Comparison of ENCODE assay signal across 18 cellular contexts in the genomic region with DNA sequence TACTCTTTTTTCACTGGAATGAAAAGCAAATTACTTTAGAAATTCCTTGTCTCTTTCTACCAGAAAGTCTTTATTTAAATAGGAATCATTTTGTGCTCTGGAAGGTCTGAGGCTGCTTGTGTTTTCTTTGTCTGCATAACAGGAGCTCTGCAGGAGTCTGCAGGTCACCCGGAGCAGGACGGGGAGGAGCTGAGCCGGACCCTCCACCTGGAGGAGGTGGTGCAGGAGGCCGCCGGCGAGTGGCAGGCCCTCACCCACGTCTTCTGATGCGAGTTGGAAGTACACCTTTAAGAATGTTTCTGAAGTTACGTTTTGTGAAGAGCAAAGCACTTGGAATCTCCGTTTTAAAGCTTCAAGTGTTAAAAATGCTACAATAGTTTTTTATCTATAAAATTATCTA.
DNase-seq lines count a peak whose midpoint lies in the region; ATAC-seq, FAIRE-seq and TF ChIP-seq lines count a peak whose summit lies in the region.
"Had no signal": no experiment of that assay in that cellular context is flagged by ENCODE, and none has a peak within 500 bp of the region (broad histone marks: within the 10 kb centered on the region; RNA-seq: fewer than 3 reads in every experiment).

No MANE protein-coding gene starts in this region.

- peaks cover 6% of the 10 kb centered on the region for H3K79me2 ChIP-seq in parathyroid adenoma

- H3K4me3 ChIP-seq in NT2/D1 (ENCODE audit: insufficient read length, low read depth), result no peak overlapping the region
- H3K4me3 ChIP-seq in iPS-15b (ENCODE audit: low read depth, low read length), result peak overlapping the region; percentile 11
- no peak overlapping the region for H3K4me3 ChIP-seq in parathyroid adenoma (ENCODE audit: low read depth, low read length)
- H3K4me3 ChIP-seq: K562, PC-9, SJSA1 had no signal

- H3K4me2 ChIP-seq in parathyroid adenoma (ENCODE audit: low read length), result no peak overlapping the region
- H3K4me2 ChIP-seq: PC-9 had no signal

- peak overlapping the region; percentile 11; the same call in 1 of the 2 replicates for H3K9ac ChIP-seq in ES-I3 (ENCODE audit: low read depth, low read length)
- H3K9ac ChIP-seq in NT2/D1 (ENCODE audit: insufficient read length, low read depth), result no peak overlapping the region
- peak overlapping the region; percentile 55 for H3K9ac ChIP-seq in iPS-15b (ENCODE audit: low read depth, low read length)
- no peak overlapping the region for H3K9ac ChIP-seq in parathyroid adenoma

- H3K9me3 ChIP-seq in ES-I3 (ENCODE audit: control insufficient read depth, insufficient read depth, low read length) (no peaks in the 10 kb centered on the region), NT2/D1 (ENCODE audit: insufficient read depth, low read length) (no peaks in the 10 kb centered on the region), iPS-15b (ENCODE audit: control insufficient read depth, insufficient read depth, low read length) (no peaks in the 10 kb centered on the region), parathyroid adenoma (ENCODE audit: control insufficient read depth, low read length) (no peaks in the 10 kb centered on the region)
- H3K9me3 ChIP-seq: SJSA1 had no signal

- TF ChIP-seq CTCF in parathyroid adenoma (IDR thresholded peaks at IDR 0.05), result no peak

- H3K4me1 ChIP-seq in ES-I3 (ENCODE audit: insufficient read depth, low read length) (peaks cover 24% of the 10 kb centered on the region), NT2/D1 (ENCODE audit: insufficient read depth, insufficient read length) (no peaks in the 10 kb centered on the region), iPS-15b (ENCODE audit: control insufficient read depth, insufficient read depth, low read length) (peaks cover 34% of the 10 kb centered on the region), parathyroid adenoma (no peaks in the 10 kb centered on the region)
- H3K4me1 ChIP-seq: SJSA1 had no signal

- ATAC-seq in HG02973 (IDR thresholded peaks at IDR 0.05; ENCODE audit: unreplicated experiment), result no peak
- ATAC-seq: K562 had no signal

- no peak overlapping the region for H3K27ac ChIP-seq in parathyroid adenoma
- H3K27ac ChIP-seq: HL-60, PC-9, SJSA1 had no signal

- H3K36me3 ChIP-seq in ES-I3 (ENCODE audit: insufficient read depth, low read length), result no peaks in the 10 kb centered on the region
- peaks cover 3% of the 10 kb centered on the region for H3K36me3 ChIP-seq in NT2/D1 (ENCODE audit: insufficient read depth, insufficient read length, low read length)
- H3K36me3 ChIP-seq in iPS-15b (ENCODE audit: control insufficient read depth, insufficient read depth, low read length), result no peaks in the 10 kb centered on the region
- H3K36me3 ChIP-seq in parathyroid adenoma (ENCODE audit: control insufficient read depth, insufficient read depth, low read length), result no peaks in the 10 kb centered on the region
- H3K36me3 ChIP-seq: SJSA1 had no signal

- H3K27me3 ChIP-seq in NT2/D1 (ENCODE audit: insufficient read depth, insufficient read length) (no peaks in the 10 kb centered on the region), iPS-15b (ENCODE audit: control insufficient read depth, insufficient read depth, low read length) (no peaks in the 10 kb centered on the region), parathyroid adenoma (ENCODE audit: control insufficient read depth, insufficient read depth, low read length) (no peaks in the 10 kb centered on the region)
- H3K27me3 ChIP-seq: SJSA1 had no signal

- FAIRE-seq in GM19239 (lab: Jason Lieb, UNC), result no peak
- FAIRE-seq: G401.6, H54 had no signal

- DNase-seq in NT2/D1 (ENCODE audit: low read depth, low spot score) (peak; percentile 59), T1000 (lab: John Stamatoyannopoulos, UW) (no peak), GM19239 (ENCODE audit: insufficient read length, low spot score) (no peak)
- no peak for DNase-seq in activated naive CD4-positive, alpha-beta T cell (lab: John Stamatoyannopoulos, UW)
- DNase-seq: NCI-H1436, NCI-H2029, NCI-H748 treated with DMSO at 0.1 percent for 48 hours, PC-9, SW 1271 had no signal

- peak overlapping the region; percentile 50 for H2AFZ ChIP-seq in parathyroid adenoma
- H2AFZ ChIP-seq: PC-9 had no signal

Comparison
In these comparisons a context has a peak if more than half of its experiments do, and no peak if none do; other contexts are left out.
1. H3K9ac ChIP-seq: peak in ES-I3 (single experiment) and iPS-15b (single experiment); none in NT2/D1 (single experiment) and parathyroid adenoma (single experiment).